8 cellular contexts compared by ENCODE assay signal in genomic region chr18:34493099-34493544, GRCh38.
DNase-seq lines count a peak whose midpoint lies in the region; ATAC-seq and TF ChIP-seq lines count a peak whose summit lies in the region.

No MANE protein-coding gene starts in this region.

- peak; percentile 32 to 42 for DNase-seq in activated T-cell treated with anti-CD3 and anti-CD28 coated beads, Interleukin-2, amount 50 U/mL, for 48 hours
- no peak for DNase-seq in activated T-cell treated with anti-CD3 and anti-CD28 coated beads, Interleukin-2, amount 50 U/mL, for 1 hour
- peak; percentile 34 to 58 for DNase-seq in NCI-H187 (lab: John Stamatoyannopoulos, UW)
- DNase-seq in WTC11 (ENCODE audit: low spot score) = peak; percentile 61
- peak; percentile 66 for DNase-seq in foreskin melanocyte
- DNase-seq in neural crest cell (ENCODE audit: low read depth, low spot score) = peak; percentile 37
- DNase-seq in RKO (ENCODE audit: low spot score) = no peak

- H3K4me3 Mint-ChIP-seq in WTC11 = peak overlapping the region; percentile 81
- peak overlapping the region; percentile 90 for H3K4me3 Mint-ChIP-seq in neural crest cell

- no peak for TF ChIP-seq CTCF in WTC11 (IDR thresholded peaks at IDR 0.05)
- TF ChIP-seq CTCF in neural crest cell (conservative IDR thresholded peaks at IDR 0.05) = no peak

- CTCF ChIA-PET in WTC11 (lab: Charles Lee) = no interaction called here

- H3K9me3 Mint-ChIP-seq in WTC11 (no peaks in the 10 kb centered on the region), neural crest cell (no peaks in the 10 kb centered on the region)

- peaks cover 9% of the 10 kb centered on the region; the same call in 1 of the 2 replicates for H3K27me3 Mint-ChIP-seq in WTC11 (ENCODE audit: low read depth)
- H3K27me3 Mint-ChIP-seq in neural crest cell (ENCODE audit: low read depth) = peaks cover 85% of the 10 kb centered on the region

- ATAC-seq in HG02763 (IDR thresholded peaks at IDR 0.05; ENCODE audit: unreplicated experiment) (peak; percentile 62), WTC11 (peak; percentile 67)

- H3K27ac Mint-ChIP-seq in WTC11 (peak overlapping the region; percentile 94), neural crest cell (ENCODE audit: unreplicated experiment) (no peak overlapping the region)

- H3K36me3 Mint-ChIP-seq in WTC11 (no peaks in the 10 kb centered on the region), neural crest cell (ENCODE audit: low read depth) (no peaks in the 10 kb centered on the region)

- POLR2A ChIA-PET in WTC11 (lab: Charles Lee) = no interaction called here

- H3K4me1 Mint-ChIP-seq in WTC11 (peaks cover 60% of the 10 kb centered on the region), neural crest cell (peaks cover 5% of the 10 kb centered on the region)

TF ChIP-seq in WTC11, 78 proteins besides CTCF, POLR2A, EP300 and RAD21 (continues in another document):
- TF ChIP-seq TEAD4 (CRISPR knock-in tag; IDR thresholded peaks at IDR 0.05) = no peak
- TF ChIP-seq SMAD3 (CRISPR knock-in tag; IDR thresholded peaks at IDR 0.05; ENCODE audit: borderline replicate concordance) = no peak
- TF ChIP-seq ZNF138 (CRISPR knock-in tag; conservative IDR thresholded peaks at IDR 0.05) = no peak
- no peak for TF ChIP-seq HMGA2 (CRISPR knock-in tag; IDR thresholded peaks at IDR 0.05)
- TF ChIP-seq JUN (CRISPR knock-in tag; IDR thresholded peaks at IDR 0.05) = 0 out of 2 replicates have a peak, but pooled peaks have one; percentile 37
- no peak for TF ChIP-seq ATF2 (CRISPR knock-in tag; IDR thresholded peaks at IDR 0.05; ENCODE audit: borderline replicate concordance, low read depth)
- no peak for TF ChIP-seq FOXJ3 (CRISPR knock-in tag; IDR thresholded peaks at IDR 0.05; ENCODE audit: borderline replicate concordance)
- TF ChIP-seq PRRX2 (CRISPR knock-in tag; IDR thresholded peaks at IDR 0.05) = no peak
- TF ChIP-seq MXD4 (CRISPR knock-in tag; IDR thresholded peaks at IDR 0.05; ENCODE audit: borderline replicate concordance) = no peak
- no peak for TF ChIP-seq ZNF219 (CRISPR knock-in tag; IDR thresholded peaks at IDR 0.05; ENCODE audit: borderline replicate concordance)
- TF ChIP-seq ATF3 (CRISPR knock-in tag; conservative IDR thresholded peaks at IDR 0.05) = no peak
- TF ChIP-seq PRDM15 (CRISPR knock-in tag; IDR thresholded peaks at IDR 0.05) = peak; percentile 79
- TF ChIP-seq ARID4B (CRISPR knock-in tag; IDR thresholded peaks at IDR 0.05; ENCODE audit: borderline replicate concordance) = no peak
- no peak for TF ChIP-seq ZNF121 (CRISPR knock-in tag; IDR thresholded peaks at IDR 0.05)
- TF ChIP-seq USF1 (CRISPR knock-in tag; IDR thresholded peaks at IDR 0.05) = peak; percentile 18; the same call in 1 of the 2 replicates
- TF ChIP-seq NR2C2 (CRISPR knock-in tag; IDR thresholded peaks at IDR 0.05) = no peak
- no peak for TF ChIP-seq CREB1 (CRISPR knock-in tag; IDR thresholded peaks at IDR 0.05)
- TF ChIP-seq HMGXB4 (CRISPR knock-in tag; IDR thresholded peaks at IDR 0.05) = no peak

Comparison
In these comparisons a context has a peak if more than half of its experiments do, and no peak if none do; other contexts are left out.
1. DNase-seq: peak in activated T-cell treated with anti-CD3 and anti-CD28 coated beads, Interleukin-2, amount 50 U/mL, for 48 hours (2 of 2), NCI-H187 (2 of 2), WTC11 (single experiment), foreskin melanocyte (single experiment) and neural crest cell (single experiment); none in activated T-cell treated with anti-CD3 and anti-CD28 coated beads, Interleukin-2, amount 50 U/mL, for 1 hour (single experiment) and RKO (single experiment).